Comparison of ENCODE assay signal across 8 cellular contexts in genomic region chr17:56835259-56835575, GRCh38. TPM values are rescaled to one million over a fixed set of nuclear protein-coding genes. Genes with fewer than 3 reads are reported as not detected.
DNase-seq lines count a peak whose midpoint lies in the region; ATAC-seq, FAIRE-seq and TF ChIP-seq lines count a peak whose summit lies in the region.

No MANE protein-coding gene starts in this region.

- peaks cover 4% of the 10 kb centered on the region for H3K36me3 Mint-ChIP-seq in chondrocyte (ENCODE audit: low read depth)
- H3K36me3 Mint-ChIP-seq in natural killer cell = no peaks in the 10 kb centered on the region

- H3K4me3 ChIP-seq in BLaER1 = peak overlapping the region; percentile 97
- peak overlapping the region; percentile 74 for H3K4me3 ChIP-seq in LNCaP clone FGC (ENCODE audit: low read depth, low read length)

- DNase-seq in LNCaP clone FGC (ENCODE audit: low read depth) = no peak
- no peak for DNase-seq in chondrocyte (ENCODE audit: low spot score)
- no peak for DNase-seq in natural killer cell
- no peak for DNase-seq in Kasumi-1 (lab: John Stamatoyannopoulos, UW)
- DNase-seq in activated CD4-positive, CD25-positive, alpha-beta regulatory T cell (lab: John Stamatoyannopoulos, UW) = no peak
- DNase-seq in iPS-NIHi11 (ENCODE audit: low spot score) = no peak
- DNase-seq in GM12892 (ENCODE audit: insufficient read length) = no peak

- H3K4me3 Mint-ChIP-seq in chondrocyte (ENCODE audit: unreplicated experiment) (peak overlapping the region; percentile 87), natural killer cell (peak overlapping the region; percentile 97)

- peaks cover 28% of the 10 kb centered on the region for H3K36me3 ChIP-seq in BLaER1

- H3K27me3 ChIP-seq in BLaER1 = no peaks in the 10 kb centered on the region

- no peak for FAIRE-seq in GM12892 (lab: Jason Lieb, UNC)

- no peaks in the 10 kb centered on the region for H3K27me3 Mint-ChIP-seq in chondrocyte (ENCODE audit: low read depth)
- H3K27me3 Mint-ChIP-seq in natural killer cell (ENCODE audit: low read depth in 2 of 2) = no peaks in the 10 kb centered on the region

- H3K9ac ChIP-seq in BLaER1 = peak overlapping the region; percentile 90

- H3K9me3 Mint-ChIP-seq in chondrocyte (ENCODE audit: low read depth) (no peaks in the 10 kb centered on the region), natural killer cell (no peaks in the 10 kb centered on the region)

- H3K4me1 Mint-ChIP-seq in chondrocyte (ENCODE audit: low read depth) (peaks cover 16% of the 10 kb centered on the region), natural killer cell (peaks cover 41 to 52% of the 10 kb centered on the region in 2 donors)

- no peak for ATAC-seq in natural killer cell

- no peak for TF ChIP-seq POLR2A in GM12892 (IDR thresholded peaks at IDR 0.05; ENCODE audit: low read depth, low read length)

- no peaks in the 10 kb centered on the region for H3K9me3 ChIP-seq in BLaER1

- H3K27ac ChIP-seq in BLaER1 = no peak overlapping the region

- H3K4me2 ChIP-seq in BLaER1 = peak overlapping the region; percentile 87

- intact Hi-C loops in natural killer cell (cut with micrococcal nuclease) = no loop called here

- H4K20me1 ChIP-seq in BLaER1 = peaks cover 70% of the 10 kb centered on the region

- H3K27ac Mint-ChIP-seq in chondrocyte (ENCODE audit: unreplicated experiment) (no peak overlapping the region), natural killer cell (peak overlapping the region; percentile 86 to 87)

- TF ChIP-seq CTCF in LNCaP clone FGC (IDR thresholded peaks at IDR 0.05; ENCODE audit: control insufficient read depth, extremely low read depth, insufficient read depth) (no peak), chondrocyte (IDR thresholded peaks at IDR 0.05) (no peak), natural killer cell (IDR thresholded peaks at IDR 0.05) (no peak)

- peaks cover 60% of the 10 kb centered on the region for H3K4me1 ChIP-seq in BLaER1

RNA-seq across cellular contexts. Expression of gene DGKE, which starts 1.3 kb away (rescaled TPM):
- total RNA-seq in chondrocyte = 3.6 to 6.8 TPM (median 4.3 TPM) in 3 replicates
- 10 to 100 TPM; 19.3 to 31.0 (median 29.5) TPM for total RNA-seq in natural killer cell
- polyA plus RNA-seq in GM12892 (2012; ENCODE audit: missing spikeins) = 5.4 TPM

RNA-seq across cellular contexts. Expression of gene C17orf67, which starts 1.5 kb away (rescaled TPM):
- 1.5 to 1.8 TPM (median 1.6 TPM) in 3 replicates for total RNA-seq in chondrocyte
- total RNA-seq in natural killer cell = 1 to 10 TPM; 3.4 to 4.8 (median 3.5) TPM
- polyA plus RNA-seq in GM12892 (2012; ENCODE audit: missing spikeins) = 1.6 TPM
